10 cellular contexts compared by ENCODE assay signal in genomic region chr1:117262976-117263375, GRCh38. TPM values are rescaled to one million over a fixed set of nuclear protein-coding genes. Genes with fewer than 3 reads are reported as not detected.
"Had no signal": no experiment of that assay in that cellular context is flagged by ENCODE, and none has a peak within 500 bp of the region (broad histone marks: within the 10 kb centered on the region; RNA-seq: fewer than 3 reads in every experiment).

No MANE protein-coding gene starts in this region.

- FAIRE-seq: HepG2 had no signal

- ATAC-seq: HCT116, HepG2 had no signal

- H2AFZ ChIP-seq: GM23248 had no signal

- DNase-seq: GM23248, H7, HFFc6 had no signal

- H3K4me3 ChIP-seq: GM23248, HAP-1 had no signal

- H3K36me3 Mint-ChIP-seq: IgD-negative memory B cell had no signal

- H3K4me1 Mint-ChIP-seq: IgD-negative memory B cell had no signal

- H3K36me3 ChIP-seq: HAP-1 had no signal

- H3K9ac ChIP-seq: GM23248 had no signal

- H3K4me1 ChIP-seq: HAP-1 had no signal

- H3K27ac Mint-ChIP-seq: HFFc6, IgD-negative memory B cell had no signal

- H3K27ac ChIP-seq: GM23248, HL-60 had no signal

- H3K4me3 Mint-ChIP-seq: HFFc6, IgD-negative memory B cell had no signal

- H3K9me3 ChIP-seq: HAP-1 had no signal

RNA-seq across cellular contexts. Expression of gene VTCN1, which starts 52.2 kb away (rescaled TPM):
- total RNA-seq: GM23248, H4, H7, HepG2, HFFc6, HT1080 had no signal
- polyA plus RNA-seq: GM23248, HepG2, IgD-negative memory B cell had no signal
